In the genomic region with DNA sequence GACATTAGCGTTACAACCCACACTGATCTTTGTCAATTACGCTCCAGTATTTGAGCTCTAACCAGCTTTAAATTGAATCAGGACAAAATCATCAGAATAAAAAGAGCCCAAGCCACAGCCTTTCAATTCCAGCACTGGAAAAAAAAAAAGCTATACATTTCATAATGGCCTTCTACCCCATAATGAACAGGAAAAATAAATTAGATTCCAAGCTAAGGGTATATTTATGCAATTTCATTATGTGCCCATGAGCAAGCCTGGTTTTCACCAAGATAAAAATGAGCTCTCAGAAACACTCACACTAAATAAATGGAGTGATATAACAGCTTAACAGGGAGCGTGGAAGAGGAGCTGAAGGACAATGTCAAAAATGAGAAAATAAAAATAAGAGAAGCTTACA, we compare ENCODE assay signal across 22 cellular contexts.
DNase-seq lines count a peak whose midpoint lies in the region; ATAC-seq and TF ChIP-seq lines count a peak whose summit lies in the region.
"Had no signal": no experiment of that assay in that cellular context is flagged by ENCODE, and none has a peak within 500 bp of the region (broad histone marks: within the 10 kb centered on the region; RNA-seq: fewer than 3 reads in every experiment).

No MANE protein-coding gene starts in this region.

- H3K4me3 ChIP-seq in dorsolateral prefrontal cortex: no peak overlapping the region
- H3K4me3 ChIP-seq in neural cell (ENCODE audit: low read length): no peak overlapping the region
- H3K4me3 ChIP-seq: A549; BLaER1 treated with 17β-estradiol and CSF1 and Interleukin-3, amounts not matched to agents 10 nM and 100 nM; GM12878 had no signal

- no peak for TF ChIP-seq RAD21 in neural cell (conservative IDR thresholded peaks at IDR 0.05)

- TF ChIP-seq EP300 in neural cell (conservative IDR thresholded peaks at IDR 0.05; ENCODE audit: poor library complexity, severe bottlenecking): no peak

- H3K36me3 ChIP-seq in neural cell (ENCODE audit: insufficient read depth, low read length): no peaks in the 10 kb centered on the region
- H3K36me3 ChIP-seq: BLaER1 treated with 17β-estradiol and CSF1 and Interleukin-3, amounts not matched to agents 10 nM and 100 nM had no signal

- no peaks in the 10 kb centered on the region for H4K20me1 ChIP-seq in neural cell (ENCODE audit: insufficient read depth)
- H4K20me1 ChIP-seq: BLaER1 treated with 17β-estradiol and CSF1 and Interleukin-3, amounts not matched to agents 10 nM and 100 nM had no signal

- H3K27ac ChIP-seq in dorsolateral prefrontal cortex (peak overlapping the region in 40 of 59 donors; percentile 6 to 94 (median 62)), neural cell (ENCODE audit: low read length) (no peak overlapping the region)
- H3K27ac ChIP-seq: 22Rv1; A549; BLaER1 treated with 17β-estradiol and CSF1 and Interleukin-3, amounts not matched to agents 10 nM and 100 nM; C4-2B had no signal

- H3K4me2 ChIP-seq in neural cell (ENCODE audit: low read length): no peak overlapping the region
- H3K4me2 ChIP-seq: A549 had no signal

- no peaks in the 10 kb centered on the region for H3K9me2 ChIP-seq in neural cell (ENCODE audit: insufficient read depth, low read length)

- intact Hi-C loops in dorsolateral prefrontal cortex (cut with DNase I): no loop called here

- peak overlapping the region; percentile 5 for H3K9ac ChIP-seq in neural cell (ENCODE audit: low read length)
- H3K9ac ChIP-seq: BLaER1 treated with 17β-estradiol and CSF1 and Interleukin-3, amounts not matched to agents 10 nM and 100 nM had no signal

- H3F3A ChIP-seq in neural cell (ENCODE audit: insufficient read depth, low read length, poor library complexity, severe bottlenecking): no peaks in the 10 kb centered on the region

- no peaks in the 10 kb centered on the region for H3K79me2 ChIP-seq in neural cell (replicated peaks; ENCODE audit: insufficient read depth, low read length)

- no peaks in the 10 kb centered on the region for H3K9me3 ChIP-seq in neural cell (ENCODE audit: low read length)
- H3K9me3 ChIP-seq: A549; BLaER1 treated with 17β-estradiol and CSF1 and Interleukin-3, amounts not matched to agents 10 nM and 100 nM; Caco-2 had no signal

- peak; percentile 46 for DNase-seq in SK-N-DZ (ENCODE audit: low spot score)
- no peak for DNase-seq in dorsolateral prefrontal cortex
- DNase-seq in anterior cingulate cortex (lab: John Stamatoyannopoulos, UW): no peak
- DNase-seq: AML-193; Caco-2; Calu3; CD4-positive, alpha-beta T cell; CD8-positive, alpha-beta T cell; DMS53; DMS79; DND-41; EL; GDM1 had no signal

- H2AFZ ChIP-seq in neural cell (ENCODE audit: low read depth, low read length): no peak overlapping the region

- TF ChIP-seq CTCF in dorsolateral prefrontal cortex (IDR thresholded peaks at IDR 0.05 in 54 of 56, conservative IDR thresholded peaks at IDR 0.05 in 2 of 56; ENCODE audit: low read depth in 1 of 56, partially characterized antibody in 56 of 56) (no peak), neural cell (IDR thresholded peaks at IDR 0.05; ENCODE audit: poor library complexity, severe bottlenecking) (no peak)

- ATAC-seq in SK-N-SH treated with all-trans-retinoic acid at 6 μM for 48 hours (no peak), HG03460 (IDR thresholded peaks at IDR 0.05; ENCODE audit: unreplicated experiment) (no peak), GM19351 (IDR thresholded peaks at IDR 0.05; ENCODE audit: unreplicated experiment) (no peak)
- ATAC-seq: A549; CD8-positive, alpha-beta T cell; GM12878 had no signal

- H3K27me3 ChIP-seq in dorsolateral prefrontal cortex (peaks cover 0 to 10% (median 0%) of the 10 kb centered on the region in 45 donors), neural cell (ENCODE audit: insufficient read depth, low read depth, low read length) (no peaks in the 10 kb centered on the region)
- H3K27me3 ChIP-seq: BLaER1 treated with 17β-estradiol and CSF1 and Interleukin-3, amounts not matched to agents 10 nM and 100 nM had no signal

TF ChIP-seq in SK-N-SH treated with all-trans-retinoic acid at 6 μM for 48 hours, 23 proteins besides CTCF, POLR2A, EP300 and RAD21:
- TF ChIP-seq PPARA (CRISPR knock-in tag; IDR thresholded peaks at IDR 0.05; ENCODE audit: borderline replicate concordance): no peak
- peak; percentile 37; the same call in 1 of the 2 replicates for TF ChIP-seq TCF4 (CRISPR knock-in tag; IDR thresholded peaks at IDR 0.05; ENCODE audit: borderline replicate concordance)

TF ChIP-seq in neural cell, 6 proteins besides CTCF, POLR2A, EP300 and RAD21:
- no peak for TF ChIP-seq REST (IDR thresholded peaks at IDR 0.05; ENCODE audit: borderline replicate concordance)
- no peak for TF ChIP-seq POLR2AphosphoS5 (IDR thresholded peaks at IDR 0.05)
- TF ChIP-seq MXI1 (conservative IDR thresholded peaks at IDR 0.05; ENCODE audit: poor library complexity, severe bottlenecking): no peak
- no peak for TF ChIP-seq SMC3 (conservative IDR thresholded peaks at IDR 0.05; ENCODE audit: poor library complexity)
- TF ChIP-seq EZH2 (IDR thresholded peaks at IDR 0.05; ENCODE audit: borderline replicate concordance, insufficient read depth, low read length, poor library complexity, severe bottlenecking): no peak
- no peak for TF ChIP-seq TAF1 (IDR thresholded peaks at IDR 0.05; ENCODE audit: low read depth)
